ENCODE assay signal across 10 cellular contexts in genomic region chr1:84603223-84603622, GRCh38. TPM values are rescaled to one million over a fixed set of nuclear protein-coding genes. Genes with fewer than 3 reads are reported as not detected.
A peak's percentile ranks its signal among the peaks of the same experiment; 100 is the strongest.
DNase-seq lines count a peak whose midpoint lies in the region; ATAC-seq and TF ChIP-seq lines count a peak whose summit lies in the region.
"Had no signal": no experiment of that assay in that cellular context is flagged by ENCODE, and none has a peak within 500 bp of the region (broad histone marks: within the 10 kb centered on the region; RNA-seq: fewer than 3 reads in every experiment).

No MANE protein-coding gene starts in this region.

- H3K4me3 ChIP-seq in right lobe of liver: no peak overlapping the region
- H3K4me3 ChIP-seq in uterus: peak overlapping the region in 1 of 2 donors; percentile 29

- TF ChIP-seq CTCF in right lobe of liver (IDR thresholded peaks at IDR 0.05) (no peak), uterus (IDR thresholded peaks at IDR 0.05) (no peak)

- peak; percentile 18 for DNase-seq in NCI-H82 (lab: John Stamatoyannopoulos, UW)
- no peak for DNase-seq in NCI-H82 treated with DMSO at 0.1 percent for 48 hours (lab: John Stamatoyannopoulos, UW; ENCODE audit: unreplicated experiment)
- DNase-seq in right lobe of liver: no peak
- DNase-seq in uterus: no peak
- no peak for DNase-seq in effector CD4-positive, alpha-beta T cell
- DNase-seq in HuH-7 (ENCODE audit: low spot score): no peak
- DNase-seq: activated naive CD4-positive, alpha-beta T cell treated with anti-CD3 and anti-CD28 coated beads, Interleukin-2, amount 50 U/mL, for 16 hours had no signal

- H3K4me1 ChIP-seq in right lobe of liver (no peaks in the 10 kb centered on the region), uterus (no peaks in the 10 kb centered on the region)

- ATAC-seq in right lobe of liver (peak; percentile 39 to 67 (median 48)), HG02678 (IDR thresholded peaks at IDR 0.05; ENCODE audit: unreplicated experiment) (no peak)

- H3K27me3 ChIP-seq in right lobe of liver (no peaks in the 10 kb centered on the region), uterus (no peaks in the 10 kb centered on the region)

- H3K36me3 ChIP-seq in right lobe of liver (no peaks in the 10 kb centered on the region), uterus (no peaks in the 10 kb centered on the region)

- intact Hi-C loops in right lobe of liver (cut with DNase I) (no loop called here), uterus (cut with DNase I; ENCODE audit: low total_unique reads) (no loop called here)

- WGBS in right lobe of liver (ENCODE audit: insufficient coverage, low coverage, low lambda C conversion rate, missing lambda C conversion rate): 26% methylated on average over 2 of the region's 2 CpGs

- H3K9me3 ChIP-seq in right lobe of liver: peaks cover 0 to 10% (median 0%) of the 10 kb centered on the region in 4 donors
- no peaks in the 10 kb centered on the region for H3K9me3 ChIP-seq in uterus

- peak overlapping the region; percentile 13 for H3K27ac ChIP-seq in cingulate gyrus (ENCODE audit: low read depth, low read length)
- H3K27ac ChIP-seq in right lobe of liver: peak overlapping the region in 2 of 3 donors; percentile 26 to 50
- H3K27ac ChIP-seq in uterus: peak overlapping the region; percentile 79 to 88
- H3K27ac ChIP-seq: 22Rv1 had no signal

- TF ChIP-seq POLR2A in right lobe of liver (IDR thresholded peaks at IDR 0.05) (no peak), uterus (IDR thresholded peaks at IDR 0.05) (no peak)

RNA-seq across cellular contexts. Expression of gene CTBS, which starts 29.0 kb away (rescaled TPM):
- 10 to 100 TPM; 18.9 to 29.5 (median 24.4) TPM for total RNA-seq in right lobe of liver
- 10 to 100 TPM in 3 of 4 donors, 1 to 10 TPM in 1; 3.1 to 40.0 (median 17.4) TPM for total RNA-seq in uterus

Comparison
In these comparisons a context has a peak if more than half of its experiments do, and no peak if none do; other contexts are left out.
1. H3K27ac ChIP-seq: peak in every context shown above with its lines; median percentile 84 in uterus; 38 in right lobe of liver; 13 in cingulate gyrus.